20 cellular contexts compared by ENCODE assay signal in the genomic region with DNA sequence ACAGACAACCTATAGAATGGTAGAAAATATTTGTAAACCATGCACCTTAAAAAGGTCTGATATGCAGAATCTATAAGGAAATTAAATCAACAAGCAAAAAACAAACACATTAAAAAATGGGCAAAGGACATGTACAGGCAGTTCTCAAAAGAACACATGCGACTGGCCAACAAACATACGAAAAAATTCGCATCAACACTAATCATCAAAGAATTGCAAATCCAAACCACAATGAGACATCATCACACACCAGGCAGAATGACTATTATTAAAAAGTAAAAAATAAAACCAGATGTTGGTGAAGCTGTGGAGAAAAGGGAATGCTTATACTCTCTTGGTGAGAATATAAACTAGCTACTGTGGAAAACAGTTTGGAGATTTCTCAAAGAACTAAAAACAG. TPM values are rescaled to one million over a fixed set of nuclear protein-coding genes. Genes with fewer than 3 reads are reported as not detected.
A peak's percentile ranks its signal among the peaks of the same experiment; 100 is the strongest.
DNase-seq lines count a peak whose midpoint lies in the region; ATAC-seq, FAIRE-seq and TF ChIP-seq lines count a peak whose summit lies in the region.
"Had no signal": no experiment of that assay in that cellular context is flagged by ENCODE, and none has a peak within 500 bp of the region (broad histone marks: within the 10 kb centered on the region; RNA-seq: fewer than 3 reads in every experiment).

No MANE protein-coding gene starts in this region.

- H3K4me1 ChIP-seq in breast epithelium, result no peaks in the 10 kb centered on the region
- H3K4me1 ChIP-seq: A549, Caco-2 had no signal

- no TSS peak for BruUV-seq in MCF 10A (replicated peaks; lab: Mats Ljungman, UMichigan)

- no peak overlapping the region for H3K27ac ChIP-seq in breast epithelium
- H3K27ac ChIP-seq: 22Rv1, A549, C4-2B had no signal

- H3K4me3 Mint-ChIP-seq in MCF 10A (ENCODE audit: unreplicated experiment), result no peak overlapping the region
- H3K4me3 Mint-ChIP-seq: CD4-positive, alpha-beta T cell; GM23338 had no signal

- DNase-seq in MCF 10A (ENCODE audit: unreplicated experiment) (no peak), breast epithelium (ENCODE audit: low spot score in 2 of 2) (no peak), bronchial epithelial cell (ENCODE audit: low read depth) (peak; percentile 63), fibroblast of mammary gland (ENCODE audit: low read depth) (peak; percentile 7), Right ventricle myocardium inferior (ENCODE audit: missing footprints) (no peak), NCI-H1436 treated with DMSO at 0.1 percent for 48 hours (lab: John Stamatoyannopoulos, UW) (no peak), islet precursor cell (no peak)
- DNase-seq: AML-193; Caco-2; CD4-positive, alpha-beta T cell; HCEC 1CT had no signal

- POLR2A ChIA-PET in MCF 10A (lab: Yijun Ruan, JAX), result interaction anchor here (0.7 to 0.9 kb wide), 2 partner anchors 24 to 39 kb away, joined by 3 read pairs; no protein-coding TSS in a partner anchor

- no peak for ATAC-seq in Right ventricle myocardium inferior
- ATAC-seq: A549, GM23338 had no signal

- peak overlapping the region; percentile 6 for H3K27ac Mint-ChIP-seq in MCF 10A (ENCODE audit: low read depth, unreplicated experiment)
- H3K27ac Mint-ChIP-seq: CD4-positive, alpha-beta T cell; GM23338 had no signal

- FAIRE-seq in bronchial epithelial cell (lab: Jason Lieb, UNC), result no peak
- FAIRE-seq: A549, D721Med, G401.6, GM12892, GM18507, H54 had no signal

- H3K27me3 ChIP-seq in breast epithelium (no peaks in the 10 kb centered on the region), bronchial epithelial cell (ENCODE audit: control insufficient read depth, insufficient read depth, low read length) (no peaks in the 10 kb centered on the region)

- H3K9me3 Mint-ChIP-seq in MCF 10A (ENCODE audit: unreplicated experiment), result no peaks in the 10 kb centered on the region

- H3K36me3 ChIP-seq in breast epithelium (no peaks in the 10 kb centered on the region), bronchial epithelial cell (ENCODE audit: control insufficient read depth, insufficient read depth, low read length) (no peaks in the 10 kb centered on the region)

- peaks cover 6 to 15% of the 10 kb centered on the region in 2 donors for H3K9me3 ChIP-seq in breast epithelium
- H3K9me3 ChIP-seq: A549 had no signal

- peaks cover 12% of the 10 kb centered on the region for H3K4me1 Mint-ChIP-seq in MCF 10A (ENCODE audit: insufficient read depth, unreplicated experiment)

- no peaks in the 10 kb centered on the region for H3K27me3 Mint-ChIP-seq in MCF 10A (ENCODE audit: insufficient read depth, unreplicated experiment)
- H3K27me3 Mint-ChIP-seq: CD4-positive, alpha-beta T cell had no signal

- no peak for TF ChIP-seq POLR2A in breast epithelium (IDR thresholded peaks at IDR 0.05)

- CTCF ChIA-PET in MCF 10A (lab: Yijun Ruan, JAX), result no interaction called here

- no peak overlapping the region for H3K4me3 ChIP-seq in breast epithelium
- H3K4me3 ChIP-seq in bronchial epithelial cell (ENCODE audit: low read depth, low read length), result no peak overlapping the region
- no peak overlapping the region for H3K4me3 ChIP-seq in fibroblast of mammary gland (ENCODE audit: control insufficient read depth, low read depth, low read length)
- H3K4me3 ChIP-seq: A549, GM23338 had no signal

- intact Hi-C loops in MCF 10A (cut with micrococcal nuclease) (no loop called here), breast epithelium (cut with DNase I; ENCODE audit: low total_unique reads) (no loop called here), Right ventricle myocardium inferior (cut with DNase I) (no loop called here)

- no peaks in the 10 kb centered on the region for H3K36me3 Mint-ChIP-seq in MCF 10A (ENCODE audit: insufficient read depth, unreplicated experiment)

- TF ChIP-seq CTCF in MCF 10A (IDR thresholded peaks at IDR 0.05; ENCODE audit: unreplicated experiment) (no peak), breast epithelium (IDR thresholded peaks at IDR 0.05) (no peak), bronchial epithelial cell (IDR thresholded peaks at IDR 0.05; ENCODE audit: insufficient read depth, low read length, severe bottlenecking) (no peak), fibroblast of mammary gland (conservative IDR thresholded peaks at IDR 0.05; ENCODE audit: control insufficient read depth, insufficient read depth, low read depth, low read length) (no peak)

RNA-seq across cellular contexts. Expression of a gene that starts 33.2 kb away (rescaled TPM):
- total RNA-seq in MCF 10A (2022) (not detected in 2 replicates), breast epithelium (not detected), bronchial epithelial cell (not detected in 2 replicates), Right ventricle myocardium inferior (not detected)
- total RNA-seq: CD4-positive, alpha-beta T cell had no signal

Comparison
In these comparisons a context has a peak if more than half of its experiments do, and no peak if none do; other contexts are left out.
1. DNase-seq: peak in bronchial epithelial cell (single experiment) and fibroblast of mammary gland (single experiment); none in MCF 10A (single experiment), breast epithelium (0 of 2), Right ventricle myocardium inferior (single experiment), NCI-H1436 treated with DMSO at 0.1 percent for 48 hours (single experiment) and islet precursor cell (single experiment).